Comparison of ENCODE assay signal across 25 cellular contexts in the genomic region with DNA sequence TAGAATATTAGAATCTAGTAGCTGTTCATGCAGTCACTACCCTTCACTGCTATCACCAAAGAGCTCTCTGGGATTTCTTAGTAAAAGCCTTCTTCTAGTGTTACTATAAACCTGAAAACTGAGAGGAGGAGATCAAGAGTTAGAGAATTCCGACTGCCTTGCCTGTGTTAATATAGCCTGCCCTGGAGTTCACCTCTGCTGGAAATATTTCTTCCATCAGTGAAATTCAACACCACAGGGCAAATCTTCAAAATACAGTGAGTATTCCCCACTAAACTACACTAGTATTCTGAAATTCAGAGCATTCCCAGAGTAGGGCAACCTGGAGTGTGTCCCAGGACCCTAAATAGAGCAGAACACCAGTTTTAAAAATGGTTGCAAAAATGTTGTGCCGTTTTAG.
A peak's percentile ranks its signal among the peaks of the same experiment; 100 is the strongest.
DNase-seq lines count a peak whose midpoint lies in the region; ATAC-seq and TF ChIP-seq lines count a peak whose summit lies in the region.
"Had no signal": no experiment of that assay in that cellular context is flagged by ENCODE, and none has a peak within 500 bp of the region (broad histone marks: within the 10 kb centered on the region; RNA-seq: fewer than 3 reads in every experiment).

No MANE protein-coding gene starts in this region.

- no peak overlapping the region for H4K8ac ChIP-seq in trophoblast cell (ENCODE audit: low read depth, low read length)

- H3K18ac ChIP-seq in trophoblast cell (ENCODE audit: low read length) = no peak overlapping the region

- H3K27me3 Mint-ChIP-seq in GM23338 (ENCODE audit: insufficient read depth, low read depth, poor library complexity) = no peaks in the 10 kb centered on the region
- H3K27me3 Mint-ChIP-seq: activated naive CD8-positive, alpha-beta T cell treated with anti-CD3 and anti-CD28 coated beads for 36 hours; brain; progenitor cell of endocrine pancreas had no signal

- no peak overlapping the region for H3K14ac ChIP-seq in trophoblast cell (ENCODE audit: low read length)

- H3K9ac ChIP-seq in GM23248 (no peak overlapping the region; the same call in 1 of the 2 replicates), trophoblast cell (ENCODE audit: low read length) (no peak overlapping the region)
- H3K9ac ChIP-seq: BLaER1 treated with 17β-estradiol and CSF1 and Interleukin-3, amounts not matched to agents 10 nM and 100 nM had no signal

- peaks cover 35% of the 10 kb centered on the region for H3K79me2 ChIP-seq in GM23248 (ENCODE audit: insufficient read depth)
- no peaks in the 10 kb centered on the region for H3K79me2 ChIP-seq in trophoblast cell (ENCODE audit: control insufficient read depth, insufficient read depth, low read length, poor library complexity)
- no peaks in the 10 kb centered on the region for H3K79me2 ChIP-seq in GM23338 (replicated peaks; ENCODE audit: insufficient read depth)

- H4K20me1 ChIP-seq in GM23248 (ENCODE audit: insufficient read depth) (no peaks in the 10 kb centered on the region), GM23338 (replicated peaks; ENCODE audit: insufficient read depth) (no peaks in the 10 kb centered on the region)
- H4K20me1 ChIP-seq: BLaER1 treated with 17β-estradiol and CSF1 and Interleukin-3, amounts not matched to agents 10 nM and 100 nM had no signal

- no peak overlapping the region for H3K23ac ChIP-seq in trophoblast cell (ENCODE audit: low read length)

- no peak for TF ChIP-seq CTCF in GM23338 (conservative IDR thresholded peaks at IDR 0.05; ENCODE audit: low read depth in 2 of 2)

- H3K36me3 Mint-ChIP-seq in GM23338 (ENCODE audit: low read depth) = no peaks in the 10 kb centered on the region
- H3K36me3 Mint-ChIP-seq: activated naive CD8-positive, alpha-beta T cell treated with anti-CD3 and anti-CD28 coated beads for 36 hours; brain; WTC11 had no signal

- no peaks in the 10 kb centered on the region for H3K79me1 ChIP-seq in trophoblast cell (ENCODE audit: low read length)

- H3K9me2 ChIP-seq in GM23248 (ENCODE audit: insufficient read depth) (no peaks in the 10 kb centered on the region), GM23338 (ENCODE audit: insufficient read depth) (no peaks in the 10 kb centered on the region; the same call in 1 of the 2 replicates)

- in situ Hi-C loops in GM23248 (cut with MboI) = no loop called here

- 0 out of 2 replicates have a peak overlapping the region, but pooled peaks have one; percentile 1 for H3K27ac ChIP-seq in GM23248
- peak overlapping the region; percentile 38 for H3K27ac ChIP-seq in epithelial cell of prostate
- peak overlapping the region; percentile 27 for H3K27ac ChIP-seq in trophoblast cell (ENCODE audit: low read depth, low read length)
- H3K27ac ChIP-seq in GM23338 (ENCODE audit: low read depth) = no peak overlapping the region
- H3K27ac ChIP-seq: BLaER1 treated with 17β-estradiol and CSF1 and Interleukin-3, amounts not matched to agents 10 nM and 100 nM; gastrocnemius medialis had no signal

- no peaks in the 10 kb centered on the region; the same call in 2 of the 3 replicates for H3K9me3 Mint-ChIP-seq in GM23338
- H3K9me3 Mint-ChIP-seq: activated naive CD8-positive, alpha-beta T cell treated with anti-CD3 and anti-CD28 coated beads for 36 hours; brain; neural crest cell had no signal

- H3K4me2 ChIP-seq in GM23248 (ENCODE audit: unreplicated experiment) (peak overlapping the region; percentile 3), trophoblast cell (ENCODE audit: low read length) (no peak overlapping the region), GM23338 (no peak overlapping the region)
- H3K4me2 ChIP-seq: BLaER1 treated with 17β-estradiol and CSF1 and Interleukin-3, amounts not matched to agents 10 nM and 100 nM had no signal

- H3K4me3 Mint-ChIP-seq in GM23338 = no peak overlapping the region
- H3K4me3 Mint-ChIP-seq: activated naive CD8-positive, alpha-beta T cell treated with anti-CD3 and anti-CD28 coated beads for 36 hours; brain; neural crest cell; WTC11 had no signal

- H2BK12ac ChIP-seq in trophoblast cell (ENCODE audit: low read length) = no peak overlapping the region

- peaks cover 31% of the 10 kb centered on the region; the same call in 1 of the 2 replicates for H3F3A ChIP-seq in GM23248 (ENCODE audit: insufficient read depth)
- no peaks in the 10 kb centered on the region for H3F3A ChIP-seq in GM23338 (replicated peaks; ENCODE audit: low read depth)

- no peak overlapping the region for H4K12ac ChIP-seq in trophoblast cell (ENCODE audit: low read depth, low read length)

- H3K4me3 ChIP-seq in GM23248 (0 out of 2 replicates have a peak overlapping the region, but pooled peaks have one; percentile 22), trophoblast cell (ENCODE audit: low read depth, low read length) (no peak overlapping the region), GM23338 (no peak overlapping the region)
- H3K4me3 ChIP-seq: BLaER1 treated with 17β-estradiol and CSF1 and Interleukin-3, amounts not matched to agents 10 nM and 100 nM; esophagus muscularis mucosa; gastrocnemius medialis; GM12878; sigmoid colon had no signal

- H3K9me3 ChIP-seq in GM23248 (ENCODE audit: low read depth) (no peaks in the 10 kb centered on the region), trophoblast cell (ENCODE audit: insufficient read depth, low read depth, low read length) (no peaks in the 10 kb centered on the region)
- H3K9me3 ChIP-seq: BLaER1 treated with 17β-estradiol and CSF1 and Interleukin-3, amounts not matched to agents 10 nM and 100 nM; esophagus muscularis mucosa; gastrocnemius medialis; sigmoid colon had no signal

- H3K36me3 ChIP-seq in GM23248 (ENCODE audit: low read depth) (no peaks in the 10 kb centered on the region), trophoblast cell (ENCODE audit: control insufficient read depth in 1 of 2, insufficient read depth in 2 of 2, low read length in 2 of 2) (no peaks in the 10 kb centered on the region), GM23338 (ENCODE audit: insufficient read depth) (no peaks in the 10 kb centered on the region)
- H3K36me3 ChIP-seq: BLaER1 treated with 17β-estradiol and CSF1 and Interleukin-3, amounts not matched to agents 10 nM and 100 nM; esophagus muscularis mucosa; gastrocnemius medialis; sigmoid colon had no signal

- H3K4me1 ChIP-seq in GM23248 (ENCODE audit: insufficient read depth) (peaks cover 45% of the 10 kb centered on the region), trophoblast cell (ENCODE audit: control insufficient read depth in 1 of 2, insufficient read depth in 2 of 2, low read length in 2 of 2) (peaks cover 0 to 3% of the 10 kb centered on the region in 2 experiments), GM23338 (ENCODE audit: insufficient read depth) (peaks cover 25% of the 10 kb centered on the region)
- H3K4me1 ChIP-seq: BLaER1 treated with 17β-estradiol and CSF1 and Interleukin-3, amounts not matched to agents 10 nM and 100 nM had no signal

- H2AK5ac ChIP-seq in trophoblast cell (ENCODE audit: low read length) = no peak overlapping the region

- no peak overlapping the region for H2BK120ac ChIP-seq in trophoblast cell (ENCODE audit: insufficient read depth, low read length, poor library complexity)

- H3K4me1 Mint-ChIP-seq in GM23338 = peaks cover 34% of the 10 kb centered on the region
- H3K4me1 Mint-ChIP-seq: activated naive CD8-positive, alpha-beta T cell treated with anti-CD3 and anti-CD28 coated beads for 36 hours; neural crest cell had no signal

- no peak overlapping the region for H4K91ac ChIP-seq in trophoblast cell (ENCODE audit: low read depth, low read length)

- H3K27me3 ChIP-seq in GM23248 (replicated peaks; ENCODE audit: insufficient read depth) (no peaks in the 10 kb centered on the region), trophoblast cell (ENCODE audit: insufficient read depth, low read length) (no peaks in the 10 kb centered on the region), GM23338 (ENCODE audit: insufficient read depth) (no peaks in the 10 kb centered on the region)
- H3K27me3 ChIP-seq: BLaER1 treated with 17β-estradiol and CSF1 and Interleukin-3, amounts not matched to agents 10 nM and 100 nM; esophagus muscularis mucosa; gastrocnemius medialis; sigmoid colon had no signal

- 9 to 13% methylated on average over 2 of the region's 2 CpGs for WGBS in GM23248 (ENCODE audit: low coverage in 1 of 2, low lambda C conversion rate in 2 of 2, missing lambda C conversion rate in 2 of 2), 2 experiments
- no CpG with 5 or more reads among the region's 2 CpGs for WGBS in trophoblast cell (ENCODE audit: extremely low coverage, insufficient coverage, insufficient read length)

- H2AFZ ChIP-seq in GM23248 (0 out of 2 replicates have a peak overlapping the region, but pooled peaks have one; percentile 11), trophoblast cell (ENCODE audit: insufficient read depth, low read length, poor library complexity) (no peak overlapping the region), GM23338 (no peak overlapping the region)

- peak; percentile 47 for ATAC-seq in SK-N-SH treated with all-trans-retinoic acid at 6 μM for 48 hours
- ATAC-seq in GM23338 = no peak
- no peak for ATAC-seq in HG02588 (IDR thresholded peaks at IDR 0.05; ENCODE audit: unreplicated experiment)
- ATAC-seq: gastrocnemius medialis, GM12878, WTC11 had no signal

- H3K27ac Mint-ChIP-seq in GM23338 = no peak overlapping the region
- H3K27ac Mint-ChIP-seq: activated naive CD8-positive, alpha-beta T cell treated with anti-CD3 and anti-CD28 coated beads for 36 hours; progenitor cell of endocrine pancreas had no signal

- no peak for DNase-seq in GM23248
- no peak for DNase-seq in epithelial cell of prostate (ENCODE audit: low read depth, low spot score)
- no peak for DNase-seq in trophoblast cell
- DNase-seq in GM23338 (ENCODE audit: low spot score) = no peak
- no peak for DNase-seq in NCI-H524 treated with DMSO at 0.1 percent for 48 hours (lab: John Stamatoyannopoulos, UW)
- no peak for DNase-seq in cerebellum (ENCODE audit: low spot score)
- DNase-seq: ACHN; activated CD4-positive, alpha-beta T cell treated with anti-CD3 and anti-CD28 coated beads, Interleukin-2, amount 50 U/mL, for 1 hour; activated naive CD8-positive, alpha-beta T cell treated with anti-CD3 and anti-CD28 coated beads for 36 hours; effector memory CD4-positive, alpha-beta T cell; gastrocnemius medialis; hippocampal formation; NCI-H1048; NCI-H187; NCI-H526 treated with DMSO at 0.1 percent for 48 hours; sigmoid colon had no signal

- H3K4ac ChIP-seq in trophoblast cell (ENCODE audit: low read depth, low read length) = no peak overlapping the region

- no peak overlapping the region for H2BK5ac ChIP-seq in trophoblast cell (ENCODE audit: low read depth, low read length, poor library complexity)

TF ChIP-seq in SK-N-SH treated with all-trans-retinoic acid at 6 μM for 48 hours, 23 proteins besides CTCF, POLR2A, EP300 and RAD21 (continues in another document):
- no peak for TF ChIP-seq PPARA (CRISPR knock-in tag; IDR thresholded peaks at IDR 0.05; ENCODE audit: borderline replicate concordance)
- no peak for TF ChIP-seq SNAI2 (CRISPR knock-in tag; IDR thresholded peaks at IDR 0.05)
- no peak for TF ChIP-seq RARB (CRISPR knock-in tag; IDR thresholded peaks at IDR 0.05)
- TF ChIP-seq TCF4 (CRISPR knock-in tag; IDR thresholded peaks at IDR 0.05; ENCODE audit: borderline replicate concordance) = no peak
